Comparison of ENCODE assay signal across 12 cellular contexts in genomic region chr12:41919526-41920305, GRCh38.
A peak's percentile ranks its signal among the peaks of the same experiment; 100 is the strongest.
DNase-seq lines count a peak whose midpoint lies in the region; ATAC-seq and TF ChIP-seq lines count a peak whose summit lies in the region.
"Had no signal": no experiment of that assay in that cellular context is flagged by ENCODE, and none has a peak within 500 bp of the region (broad histone marks: within the 10 kb centered on the region; RNA-seq: fewer than 3 reads in every experiment).

No MANE protein-coding gene starts in this region.

- H3K9me3 ChIP-seq in H9 (ENCODE audit: control insufficient read depth, low read depth, low read length): no peaks in the 10 kb centered on the region

- in situ Hi-C loops in GM13977 (cut with MboI; ENCODE audit: low pct_unique_long_range_greater_than_20kb, low sequenced_read_pairs, unreplicated experiment): no loop called here

- no peak overlapping the region for H3T11ph ChIP-seq in H9 (ENCODE audit: low read length)

- H4K8ac ChIP-seq in H9 (replicated peaks; ENCODE audit: insufficient read length, low read depth, low read length): no peak overlapping the region

- H3K18ac ChIP-seq in H9 (ENCODE audit: insufficient read length, low read depth, low read length): no peak overlapping the region

- H2BK5ac ChIP-seq in H9 (ENCODE audit: insufficient read length, low read length): no peak overlapping the region

- no peak overlapping the region for H2BK12ac ChIP-seq in H9 (ENCODE audit: insufficient read length, low read depth, low read length)

- H4K91ac ChIP-seq in H9 (ENCODE audit: insufficient read length, low read depth, low read length): no peak overlapping the region

- H3K4me3 Mint-ChIP-seq in H9 (peak overlapping the region; percentile 46 to 67; a peak in 4 of 5 replicates), nephron (peak overlapping the region; percentile 45 to 67 (median 66))
- H3K4me3 Mint-ChIP-seq: activated T-helper 17 cell treated with anti-CD3 and anti-CD28 coated beads, Interleukin-2, amount 50 U/mL, for 72 hours; T-helper 2 cell treated with Interferon-gamma antibody and Interleukin-4, amounts not matched to agents 5 μg/mL and 100 μg/mL, for 36 hours had no signal

- H3K4me1 Mint-ChIP-seq in H9: peaks cover 43 to 47% of the 10 kb centered on the region in 2 experiments
- peaks cover 27% of the 10 kb centered on the region for H3K4me1 Mint-ChIP-seq in nephron
- H3K4me1 Mint-ChIP-seq: activated T-helper 17 cell treated with anti-CD3 and anti-CD28 coated beads, Interleukin-2, amount 50 U/mL, for 72 hours had no signal

- peak overlapping the region; percentile 73 for H3K4me2 ChIP-seq in H9 (ENCODE audit: insufficient read depth, insufficient read length, low read length)

- H2BK120ac ChIP-seq in H9 (ENCODE audit: low read depth, low read length, poor library complexity, severe bottlenecking): no peak overlapping the region

- H3K27me3 ChIP-seq in H9 (ENCODE audit: insufficient read depth, low read length): no peaks in the 10 kb centered on the region

- H3K9ac ChIP-seq in H9 (ENCODE audit: extremely low read depth, insufficient read length, low read length): peak overlapping the region; percentile 14

- H3K56ac ChIP-seq in H9 (ENCODE audit: insufficient read length, low read depth, low read length): no peak overlapping the region

- no peak overlapping the region for H3K14ac ChIP-seq in H9 (ENCODE audit: insufficient read depth, low read length)

- H4K20me1 ChIP-seq in H9 (ENCODE audit: control insufficient read depth, insufficient read depth, insufficient read length): no peaks in the 10 kb centered on the region

- H2AFZ ChIP-seq in H9 (ENCODE audit: low read length): no peak overlapping the region

- H3K36me3 Mint-ChIP-seq in H9 (ENCODE audit: insufficient read depth in 1 of 3, low read depth in 3 of 3): peaks cover 0 to 9% (median 6%) of the 10 kb centered on the region in 3 experiments; a peak in 3 of 7 replicates
- H3K36me3 Mint-ChIP-seq in nephron (ENCODE audit: low read depth): no peaks in the 10 kb centered on the region

- no peak for DNase-seq in H9
- DNase-seq in NCI-H187 treated with DMSO at 0.1 percent for 48 hours (lab: John Stamatoyannopoulos, UW): peak; percentile 96
- DNase-seq in SHP77 (lab: John Stamatoyannopoulos, UW): peak; percentile 46 to 49
- no peak for DNase-seq in activated CD8-positive, alpha-beta memory T cell treated with anti-CD3 and anti-CD28 coated beads for 24 hours
- no peak for DNase-seq in GM13977 (ENCODE audit: low spot score)
- DNase-seq: activated CD4-positive, alpha-beta T cell treated with anti-CD3 and anti-CD28 coated beads, Interleukin-2, amount 50 U/mL, for 1 hour had no signal

- H3K4ac ChIP-seq in H9 (ENCODE audit: low read depth, low read length): no peak overlapping the region

- ATAC-seq in HG03095 (IDR thresholded peaks at IDR 0.05; ENCODE audit: unreplicated experiment) (no peak), HG02571 (IDR thresholded peaks at IDR 0.05; ENCODE audit: unreplicated experiment) (no peak)
- ATAC-seq: activated T-helper 17 cell treated with anti-CD3 and anti-CD28 coated beads, Interleukin-2, amount 50 U/mL, for 72 hours; GM12878 had no signal

- peaks cover 30% of the 10 kb centered on the region for H3K27me3 Mint-ChIP-seq in H9 (ENCODE audit: low read depth)
- no peaks in the 10 kb centered on the region for H3K27me3 Mint-ChIP-seq in nephron (ENCODE audit: low read depth)

- TF ChIP-seq CTCF in H9 (conservative IDR thresholded peaks at IDR 0.05) (no peak), nephron (IDR thresholded peaks at IDR 0.05; ENCODE audit: unreplicated experiment in 3 of 3) (no peak), GM13977 (IDR thresholded peaks at IDR 0.05; ENCODE audit: extremely low read depth, insufficient read depth, missing control alignments) (no peak)

- no peak overlapping the region for H4K5ac ChIP-seq in H9 (ENCODE audit: insufficient read length, low read depth, low read length)

- H2BK20ac ChIP-seq in H9 (ENCODE audit: low read depth, low read length, poor library complexity, severe bottlenecking): peak overlapping the region; percentile 75

- H3K9me3 Mint-ChIP-seq in H9 (peaks cover 0 to 6% of the 10 kb centered on the region in 2 experiments; a peak in 2 of 5 replicates), nephron (no peaks in the 10 kb centered on the region)
- H3K9me3 Mint-ChIP-seq: activated T-helper 17 cell treated with anti-CD3 and anti-CD28 coated beads, Interleukin-2, amount 50 U/mL, for 72 hours; T-helper 2 cell treated with Interferon-gamma antibody and Interleukin-4, amounts not matched to agents 5 μg/mL and 100 μg/mL, for 36 hours had no signal

- no CpG with 5 or more reads among the region's 10 CpGs for WGBS in H9 (ENCODE audit: extremely low coverage, insufficient read length, low lambda C conversion rate)

- no peaks in the 10 kb centered on the region for H3K79me2 ChIP-seq in H9 (ENCODE audit: insufficient read depth, low read length)

- H3K23ac ChIP-seq in H9 (ENCODE audit: insufficient read length, low read depth, low read length): no peak overlapping the region

- no peaks in the 10 kb centered on the region for H3K79me1 ChIP-seq in H9 (ENCODE audit: insufficient read depth, low read depth, low read length, poor library complexity, severe bottlenecking)

- H3K27ac Mint-ChIP-seq in H9 (peak overlapping the region in 1 of 3 experiments; percentile 93; a peak in 3 of 7 replicates), nephron (peak overlapping the region; percentile 10 to 71 (median 62))
- H3K27ac Mint-ChIP-seq: activated T-helper 17 cell treated with anti-CD3 and anti-CD28 coated beads, Interleukin-2, amount 50 U/mL, for 72 hours; T-helper 2 cell treated with Interferon-gamma antibody and Interleukin-4, amounts not matched to agents 5 μg/mL and 100 μg/mL, for 36 hours had no signal

- H3K23me2 ChIP-seq in H9 (ENCODE audit: insufficient read length, low read depth, low read length, poor library complexity, severe bottlenecking): no peaks in the 10 kb centered on the region

- no peak overlapping the region for H2BK15ac ChIP-seq in H9 (ENCODE audit: low read depth, low read length)

- H2AK5ac ChIP-seq in H9 (ENCODE audit: insufficient read length, low read length): no peak overlapping the region

- peaks cover 5% of the 10 kb centered on the region; the same call in 1 of the 2 replicates for H3K4me1 ChIP-seq in H9 (ENCODE audit: insufficient read depth, low read length)

- no peak overlapping the region for H3K27ac ChIP-seq in H9 (ENCODE audit: insufficient read length, low read depth, low read length)

Comparison
In these comparisons a context has a peak if more than half of its experiments do, and no peak if none do; other contexts are left out.
1. DNase-seq: peak in NCI-H187 treated with DMSO at 0.1 percent for 48 hours (single experiment) and SHP77 (2 of 2); none in H9 (single experiment), activated CD8-positive, alpha-beta memory T cell treated with anti-CD3 and anti-CD28 coated beads for 24 hours (single experiment) and GM13977 (single experiment).